In the genomic region with DNA sequence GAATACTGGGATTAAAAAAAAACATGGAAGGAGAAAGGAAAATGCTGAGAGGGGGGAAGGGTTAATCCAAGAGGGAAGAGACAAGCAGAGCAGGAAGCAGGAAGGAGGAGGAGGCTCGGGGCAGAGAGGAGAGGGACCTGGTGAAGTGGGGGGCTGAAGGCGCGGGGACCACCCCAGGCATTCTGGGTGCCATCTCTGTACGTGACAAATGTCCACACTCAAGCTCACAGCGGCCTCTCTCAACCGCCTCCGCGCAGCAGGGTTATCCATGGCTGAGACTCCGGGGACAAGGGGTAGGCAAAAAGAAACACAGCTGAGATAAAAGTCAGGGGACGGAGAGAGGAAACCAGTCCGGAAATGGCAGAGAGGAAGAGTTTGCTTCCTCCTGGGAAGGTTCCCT, we compare ENCODE assay signal across 20 cellular contexts. TPM values are rescaled to one million over a fixed set of nuclear protein-coding genes. Genes with fewer than 3 reads are reported as not detected.
DNase-seq lines count a peak whose midpoint lies in the region; ATAC-seq and TF ChIP-seq lines count a peak whose summit lies in the region.
"Had no signal": no experiment of that assay in that cellular context is flagged by ENCODE, and none has a peak within 500 bp of the region (broad histone marks: within the 10 kb centered on the region; RNA-seq: fewer than 3 reads in every experiment).

No MANE protein-coding gene starts in this region.

- H3K9me3 Mint-ChIP-seq in CD4-positive, CD25-positive, alpha-beta regulatory T cell, result peaks cover 0 to 1% (median 0%) of the 10 kb centered on the region in 7 donors
- no peaks in the 10 kb centered on the region for H3K9me3 Mint-ChIP-seq in central memory CD8-positive, alpha-beta T cell
- H3K9me3 Mint-ChIP-seq in naive thymus-derived CD4-positive, alpha-beta T cell, result peaks cover 0 to 1% (median 0%) of the 10 kb centered on the region in 11 donors
- H3K9me3 Mint-ChIP-seq: T-helper 1 cell treated with Interleukin-12 subunit alpha and Interleukin-12 subunit beta and Interleukin-4 antibody, amounts not matched to agents 30 μg/mL and 1 μg/mL, for 36 hours had no signal

- H3K79me1 ChIP-seq in mesenchymal stem cell (replicated peaks; ENCODE audit: low read length, poor library complexity, severe bottlenecking), result no peaks in the 10 kb centered on the region

- peaks cover 3% of the 10 kb centered on the region for H3K36me3 Mint-ChIP-seq in CD4-positive, CD25-positive, alpha-beta regulatory T cell
- H3K36me3 Mint-ChIP-seq in central memory CD8-positive, alpha-beta T cell (ENCODE audit: insufficient read depth), result peaks cover 1% of the 10 kb centered on the region
- H3K36me3 Mint-ChIP-seq in naive thymus-derived CD4-positive, alpha-beta T cell, result peaks cover 0 to 6% (median 0%) of the 10 kb centered on the region in 5 donors

- peaks cover 18% of the 10 kb centered on the region for H3K4me1 ChIP-seq in CD4-positive, CD25-positive, alpha-beta regulatory T cell (ENCODE audit: control insufficient read depth, insufficient read depth, low read length, poor library complexity, severe bottlenecking)
- peaks cover 0 to 4% of the 10 kb centered on the region in 2 donors for H3K4me1 ChIP-seq in naive thymus-derived CD4-positive, alpha-beta T cell (ENCODE audit: control insufficient read depth in 2 of 2, insufficient read depth in 2 of 2, low read length in 2 of 2)
- peaks cover 13% of the 10 kb centered on the region for H3K4me1 ChIP-seq in mesenchymal stem cell (ENCODE audit: control insufficient read depth, insufficient read depth, low read depth, low read length)
- H3K4me1 ChIP-seq in tibial nerve, result peaks cover 0 to 13% (median 0%) of the 10 kb centered on the region in 4 donors

- H4K91ac ChIP-seq in mesenchymal stem cell (ENCODE audit: low read length), result no peak overlapping the region

- H3K18ac ChIP-seq in mesenchymal stem cell (ENCODE audit: low read depth in 1 of 2, low read length in 2 of 2), result no peak overlapping the region

- H3K4me1 Mint-ChIP-seq in CD4-positive, CD25-positive, alpha-beta regulatory T cell, result peaks cover 5 to 21% (median 16%) of the 10 kb centered on the region in 4 donors
- H3K4me1 Mint-ChIP-seq in central memory CD8-positive, alpha-beta T cell, result peaks cover 15% of the 10 kb centered on the region
- H3K4me1 Mint-ChIP-seq in naive thymus-derived CD4-positive, alpha-beta T cell, result peaks cover 13 to 21% (median 17%) of the 10 kb centered on the region in 7 donors

- no peak overlapping the region for H2AFZ ChIP-seq in mesenchymal stem cell (ENCODE audit: low read depth, low read length)

- H3K9me3 ChIP-seq in CD4-positive, CD25-positive, alpha-beta regulatory T cell (ENCODE audit: control insufficient read depth in 2 of 2, low read length in 2 of 2), result no peaks in the 10 kb centered on the region
- no peaks in the 10 kb centered on the region for H3K9me3 ChIP-seq in naive thymus-derived CD4-positive, alpha-beta T cell (ENCODE audit: control insufficient read depth in 2 of 3, low read length in 3 of 3)
- no peaks in the 10 kb centered on the region for H3K9me3 ChIP-seq in mesenchymal stem cell (ENCODE audit: control insufficient read depth, low read length)
- H3K9me3 ChIP-seq in tibial nerve, result no peaks in the 10 kb centered on the region
- H3K9me3 ChIP-seq: testis had no signal

- TF ChIP-seq CTCF in GM13977 (IDR thresholded peaks at IDR 0.05; ENCODE audit: extremely low read depth, insufficient read depth, missing control alignments) (no peak), tibial nerve (IDR thresholded peaks at IDR 0.05) (no peak), GM13976 (IDR thresholded peaks at IDR 0.05; ENCODE audit: borderline replicate concordance, control extremely low read depth, extremely low read depth, insufficient read depth, missing control alignments) (no peak)

- POLR2A ChIA-PET in naive thymus-derived CD4-positive, alpha-beta T cell (lab: Charles Lee), result no interaction called here

- 25% methylated on average over 11 of the region's 11 CpGs for WGBS in mesenchymal stem cell
- 63 to 80% methylated on average over 11 of the region's 11 CpGs for WGBS in tibial nerve, 2 donors

- H2BK120ac ChIP-seq in mesenchymal stem cell (ENCODE audit: low read depth, low read length), result no peak overlapping the region

- no peak overlapping the region for H3K14ac ChIP-seq in mesenchymal stem cell (ENCODE audit: low read length in 2 of 2)

- in situ Hi-C loops in GM13977 (cut with MboI; ENCODE audit: low pct_unique_long_range_greater_than_20kb, low sequenced_read_pairs, unreplicated experiment) (no loop called here), GM13976 (cut with MboI; ENCODE audit: low sequenced_read_pairs, unreplicated experiment) (no loop called here)

- H4K8ac ChIP-seq in mesenchymal stem cell (ENCODE audit: low read length), result no peak overlapping the region

- no peak overlapping the region for H3K23ac ChIP-seq in mesenchymal stem cell (ENCODE audit: low read length in 2 of 2)

- no peak for TF ChIP-seq POLR2A in tibial nerve (IDR thresholded peaks at IDR 0.05)

- intact Hi-C loops in naive thymus-derived CD4-positive, alpha-beta T cell (cut with micrococcal nuclease), result no loop called here

- H3K27me3 Mint-ChIP-seq in CD4-positive, CD25-positive, alpha-beta regulatory T cell, result peaks cover 35% of the 10 kb centered on the region
- peaks cover 68% of the 10 kb centered on the region for H3K27me3 Mint-ChIP-seq in central memory CD8-positive, alpha-beta T cell
- H3K27me3 Mint-ChIP-seq in naive thymus-derived CD4-positive, alpha-beta T cell, result peaks cover 23 to 44% (median 40%) of the 10 kb centered on the region in 5 donors

- peak overlapping the region; percentile 64 to 88 (median 68) for H3K4me3 Mint-ChIP-seq in CD4-positive, CD25-positive, alpha-beta regulatory T cell
- H3K4me3 Mint-ChIP-seq in central memory CD8-positive, alpha-beta T cell, result peak overlapping the region; percentile 75
- peak overlapping the region; percentile 45 to 82 (median 62) for H3K4me3 Mint-ChIP-seq in naive thymus-derived CD4-positive, alpha-beta T cell

- H2BK12ac ChIP-seq in mesenchymal stem cell (ENCODE audit: low read length in 2 of 2), result no peak overlapping the region

- no peak for ATAC-seq in CD4-positive, CD25-positive, alpha-beta regulatory T cell (ENCODE audit: low read depth in 2 of 2)
- no peak for ATAC-seq in central memory CD8-positive, alpha-beta T cell (replicated peaks; ENCODE audit: extremely low read depth, poor library complexity, severe bottlenecking)
- ATAC-seq in naive thymus-derived CD4-positive, alpha-beta T cell, result no peak
- ATAC-seq in GM21529 (IDR thresholded peaks at IDR 0.05; ENCODE audit: unreplicated experiment), result no peak

- no peak overlapping the region for H3K4me3 ChIP-seq in CD4-positive, CD25-positive, alpha-beta regulatory T cell (ENCODE audit: low read depth, low read length)
- no peak overlapping the region for H3K4me3 ChIP-seq in naive thymus-derived CD4-positive, alpha-beta T cell (ENCODE audit: low read length)
- no peak overlapping the region for H3K4me3 ChIP-seq in mesenchymal stem cell (ENCODE audit: insufficient read depth in 1 of 2, low read depth in 1 of 2, low read length in 2 of 2)
- H3K4me3 ChIP-seq in tibial nerve, result no peak overlapping the region

- CTCF ChIA-PET in naive thymus-derived CD4-positive, alpha-beta T cell (lab: Charles Lee), result no interaction called here

- H3K4me2 ChIP-seq in mesenchymal stem cell (ENCODE audit: low read length, poor library complexity, severe bottlenecking), result no peak overlapping the region

- H2BK5ac ChIP-seq in mesenchymal stem cell (ENCODE audit: low read depth, low read length, poor library complexity, severe bottlenecking), result no peak overlapping the region

- H2BK15ac ChIP-seq in mesenchymal stem cell (ENCODE audit: low read depth, poor library complexity, severe bottlenecking), result no peak overlapping the region

- H2AK5ac ChIP-seq in mesenchymal stem cell (ENCODE audit: low read length, severe bottlenecking), result no peak overlapping the region

- no peak for TF ChIP-seq EP300 in tibial nerve (IDR thresholded peaks at IDR 0.05)

- no peak overlapping the region for H3K4ac ChIP-seq in mesenchymal stem cell (ENCODE audit: low read depth in 1 of 2, low read length in 2 of 2)

- no peaks in the 10 kb centered on the region for H3K36me3 ChIP-seq in CD4-positive, CD25-positive, alpha-beta regulatory T cell (ENCODE audit: control insufficient read depth, insufficient read depth, low read length)
- H3K36me3 ChIP-seq in naive thymus-derived CD4-positive, alpha-beta T cell (ENCODE audit: control insufficient read depth in 2 of 3, insufficient read depth in 3 of 3, low read length in 3 of 3), result no peaks in the 10 kb centered on the region
- H3K36me3 ChIP-seq in mesenchymal stem cell (ENCODE audit: control insufficient read depth in 1 of 2, insufficient read depth in 2 of 2, low read depth in 1 of 2, low read length in 2 of 2) (peaks cover 0 to 3% of the 10 kb centered on the region in 2 experiments), tibial nerve (no peaks in the 10 kb centered on the region)

- no peak overlapping the region for H3K27ac Mint-ChIP-seq in CD4-positive, CD25-positive, alpha-beta regulatory T cell
- H3K27ac Mint-ChIP-seq in central memory CD8-positive, alpha-beta T cell (ENCODE audit: low read depth), result no peak overlapping the region
- peak overlapping the region in 2 of 9 donors; percentile 34 to 42 for H3K27ac Mint-ChIP-seq in naive thymus-derived CD4-positive, alpha-beta T cell

- H3K27me3 ChIP-seq in CD4-positive, CD25-positive, alpha-beta regulatory T cell (ENCODE audit: control insufficient read depth, insufficient read depth, low read length), result peaks cover 4% of the 10 kb centered on the region
- H3K27me3 ChIP-seq in naive thymus-derived CD4-positive, alpha-beta T cell (ENCODE audit: control insufficient read depth in 2 of 2, insufficient read depth in 2 of 2, low read length in 2 of 2), result no peaks in the 10 kb centered on the region
- H3K27me3 ChIP-seq in mesenchymal stem cell (ENCODE audit: control insufficient read depth in 1 of 2, insufficient read depth in 1 of 2, low read length in 2 of 2) (peaks cover 50 to 52% of the 10 kb centered on the region in 2 experiments), tibial nerve (peaks cover 0 to 33% of the 10 kb centered on the region in 2 donors)
- H3K27me3 ChIP-seq: testis had no signal

- H3K9ac ChIP-seq in mesenchymal stem cell (ENCODE audit: low read length), result no peak overlapping the region

- DNase-seq in CD4-positive, CD25-positive, alpha-beta regulatory T cell, result no peak
- DNase-seq in GM13977 (ENCODE audit: low spot score), result peak; percentile 23
- DNase-seq in central memory CD8-positive, alpha-beta T cell (ENCODE audit: low spot score in 2 of 2), result no peak
- no peak for DNase-seq in naive thymus-derived CD4-positive, alpha-beta T cell
- DNase-seq in mesenchymal stem cell, result no peak
- DNase-seq in tibial nerve (ENCODE audit: low spot score in 2 of 2), result no peak
- DNase-seq in GM13976 (ENCODE audit: low spot score), result no peak
- DNase-seq: activated CD4-positive, alpha-beta T cell treated with anti-CD3 and anti-CD28 coated beads for 1 hour; activated T-cell treated with anti-CD3 and anti-CD28 coated beads, Interleukin-2, amount 50 U/mL, for 1 hour; amniotic stem cell; DMS 273 treated with DMSO at 0.1 percent for 48 hours; Kasumi-1; NCI-H1436; NCI-H226; retina; testis had no signal

- H3K27ac ChIP-seq in CD4-positive, CD25-positive, alpha-beta regulatory T cell (ENCODE audit: insufficient read depth, low read length, poor library complexity, severe bottlenecking), result no peak overlapping the region
- no peak overlapping the region for H3K27ac ChIP-seq in naive thymus-derived CD4-positive, alpha-beta T cell (ENCODE audit: low read depth, low read length)
- no peak overlapping the region for H3K27ac ChIP-seq in mesenchymal stem cell (ENCODE audit: low read length, poor library complexity, severe bottlenecking)
- no peak overlapping the region for H3K27ac ChIP-seq in tibial nerve
- H3K27ac ChIP-seq: epithelial cell of prostate, testis had no signal

RNA-seq across cellular contexts. Expression of gene EN2, which starts 33.9 kb away (rescaled TPM):
- not detected for total RNA-seq in CD4-positive, CD25-positive, alpha-beta regulatory T cell
- polyA plus RNA-seq in CD4-positive, CD25-positive, alpha-beta regulatory T cell, result not detected
- total RNA-seq in naive thymus-derived CD4-positive, alpha-beta T cell, result not detected
- not detected for polyA plus RNA-seq in naive thymus-derived CD4-positive, alpha-beta T cell
- not detected for polyA plus RNA-seq in mesenchymal stem cell (2013, experiment 1 of 2)
- polyA plus RNA-seq in mesenchymal stem cell (2013, experiment 2 of 2), result not detected
- total RNA-seq in tibial nerve, result under 1 TPM in 2 of 4 donors, not detected in 2; under 0.01 to 0.98 TPM
- total RNA-seq: glomerular endothelial cell had no signal

RNA-seq across cellular contexts. Expression of gene CNPY1, which starts 54.5 kb away (rescaled TPM):
- not detected for total RNA-seq in CD4-positive, CD25-positive, alpha-beta regulatory T cell
- not detected for polyA plus RNA-seq in CD4-positive, CD25-positive, alpha-beta regulatory T cell
- not detected for total RNA-seq in naive thymus-derived CD4-positive, alpha-beta T cell
- not detected for polyA plus RNA-seq in naive thymus-derived CD4-positive, alpha-beta T cell
- polyA plus RNA-seq in mesenchymal stem cell (2013, experiment 1 of 2), result not detected
- not detected for polyA plus RNA-seq in mesenchymal stem cell (2013, experiment 2 of 2)
- total RNA-seq in tibial nerve, result under 1 TPM in 1 of 4 donors, not detected in 3; 0.30 TPM
- total RNA-seq: glomerular endothelial cell had no signal
